In genomic region chr22:30262917-30263741, GRCh38 we compare ENCODE assay signal across 8 cellular contexts. TPM values are rescaled to one million over a fixed set of nuclear protein-coding genes. Genes with fewer than 3 reads are reported as not detected.
DNase-seq lines count a peak whose midpoint lies in the region; ATAC-seq and TF ChIP-seq lines count a peak whose summit lies in the region.

No MANE protein-coding gene starts in this region.

- H3K14ac ChIP-seq in H9 (ENCODE audit: insufficient read depth, low read length) = peak overlapping the region; percentile 25; the same call in 1 of the 2 replicates

- DNase-seq in AG09319 (ENCODE audit: extremely low read depth, low read depth) = no peak
- peak; percentile 86 for DNase-seq in H9
- peak; percentile 84 for DNase-seq in OCI-M1 (lab: John Stamatoyannopoulos, UW)
- DNase-seq in activated T-cell treated with anti-CD3 and anti-CD28 coated beads, Interleukin-2, amount 50 U/mL, for 24 hours = peak; percentile 87
- peak; percentile 57 to 65 for DNase-seq in fibroblast of lung (ENCODE audit: low read depth in 2 of 2)
- DNase-seq in neural progenitor cell (ENCODE audit: low spot score) = peak; percentile 89

- H3K79me1 ChIP-seq in H9 (ENCODE audit: insufficient read depth, low read depth, low read length, poor library complexity, severe bottlenecking) = no peaks in the 10 kb centered on the region

- no peak overlapping the region for H3T11ph ChIP-seq in H9 (ENCODE audit: low read length)

- no peaks in the 10 kb centered on the region for H3K9me3 Mint-ChIP-seq in H9
- no peaks in the 10 kb centered on the region for H3K9me3 Mint-ChIP-seq in activated T-cell treated with anti-CD3 and anti-CD28 coated beads, Interleukin-2, amount 50 U/mL, for 24 hours
- no peaks in the 10 kb centered on the region for H3K9me3 Mint-ChIP-seq in neural progenitor cell

- H4K91ac ChIP-seq in H9 (ENCODE audit: insufficient read length, low read depth, low read length) = no peak overlapping the region

- H3K4me3 Mint-ChIP-seq in H9 = no peak overlapping the region
- H3K4me3 Mint-ChIP-seq in activated T-cell treated with anti-CD3 and anti-CD28 coated beads, Interleukin-2, amount 50 U/mL, for 24 hours = peak overlapping the region; percentile 77
- peak overlapping the region; percentile 33 for H3K4me3 Mint-ChIP-seq in neural progenitor cell

- no peak overlapping the region for H2BK20ac ChIP-seq in H9 (ENCODE audit: low read depth, low read length, poor library complexity, severe bottlenecking)

- no peaks in the 10 kb centered on the region; the same call in 1 of the 2 replicates for H3K27me3 ChIP-seq in H9 (ENCODE audit: insufficient read depth, low read length)
- no peaks in the 10 kb centered on the region for H3K27me3 ChIP-seq in fibroblast of lung (ENCODE audit: control insufficient read depth, insufficient read depth, low read length)
- peaks cover 4% of the 10 kb centered on the region for H3K27me3 ChIP-seq in neural progenitor cell
- H3K27me3 ChIP-seq in subcutaneous abdominal adipose tissue (ENCODE audit: control insufficient read depth in 5 of 5, insufficient read depth in 4 of 5, low read length in 5 of 5) = peaks cover 0 to 9% (median 4%) of the 10 kb centered on the region in 5 donors

- no peak overlapping the region for H2BK15ac ChIP-seq in H9 (ENCODE audit: low read depth, low read length)

- H3K27ac Mint-ChIP-seq in H9 = no peak overlapping the region
- peak overlapping the region; percentile 79 for H3K27ac Mint-ChIP-seq in activated T-cell treated with anti-CD3 and anti-CD28 coated beads, Interleukin-2, amount 50 U/mL, for 24 hours
- H3K27ac Mint-ChIP-seq in neural progenitor cell = no peak overlapping the region

- no peak overlapping the region for H3K4ac ChIP-seq in H9 (ENCODE audit: low read depth, low read length)

- H4K8ac ChIP-seq in H9 (replicated peaks; ENCODE audit: insufficient read length, low read depth, low read length) = no peak overlapping the region

- no peak overlapping the region for H3K18ac ChIP-seq in H9 (ENCODE audit: insufficient read length, low read depth, low read length)

- TF ChIP-seq CTCF in AG09319 (IDR thresholded peaks at IDR 0.05; ENCODE audit: low read depth, low read length) (peak; percentile 92), H9 (conservative IDR thresholded peaks at IDR 0.05) (peak; percentile 99), fibroblast of lung (conservative IDR thresholded peaks at IDR 0.05 in 1 of 2, IDR thresholded peaks at IDR 0.05 in 1 of 2; ENCODE audit: low read depth in 1 of 2, low read length in 2 of 2) (peak; percentile 88 to 92), neural progenitor cell (IDR thresholded peaks at IDR 0.05) (peak; percentile 92)

- H3K27me3 Mint-ChIP-seq in H9 (ENCODE audit: low read depth) = peaks cover 15% of the 10 kb centered on the region
- H3K27me3 Mint-ChIP-seq in activated T-cell treated with anti-CD3 and anti-CD28 coated beads, Interleukin-2, amount 50 U/mL, for 24 hours = no peaks in the 10 kb centered on the region
- H3K27me3 Mint-ChIP-seq in neural progenitor cell (ENCODE audit: insufficient read depth, low read depth) = peaks cover 15% of the 10 kb centered on the region

- H2BK12ac ChIP-seq in H9 (ENCODE audit: insufficient read length, low read depth, low read length) = no peak overlapping the region

- H2BK120ac ChIP-seq in H9 (ENCODE audit: low read depth, low read length, poor library complexity, severe bottlenecking) = no peak overlapping the region

- H3K4me1 Mint-ChIP-seq in H9 (peaks cover 7 to 19% of the 10 kb centered on the region in 2 experiments), neural progenitor cell (peaks cover 17% of the 10 kb centered on the region)
- peaks cover 47% of the 10 kb centered on the region for H3K4me1 Mint-ChIP-seq in activated T-cell treated with anti-CD3 and anti-CD28 coated beads, Interleukin-2, amount 50 U/mL, for 24 hours (ENCODE audit: low read depth)

- peak overlapping the region; percentile 13 for H3K4me2 ChIP-seq in H9 (ENCODE audit: insufficient read depth, insufficient read length, low read length)
- H3K4me2 ChIP-seq in fibroblast of lung (ENCODE audit: extremely low read depth, insufficient read depth, low read length) = peak overlapping the region; percentile 88
- peak overlapping the region; percentile 39 for H3K4me2 ChIP-seq in neural progenitor cell

- H3K9me3 ChIP-seq in H9 (ENCODE audit: control insufficient read depth, low read depth, low read length) (no peaks in the 10 kb centered on the region), fibroblast of lung (ENCODE audit: control insufficient read depth, insufficient read depth, low read depth, low read length) (no peaks in the 10 kb centered on the region), neural progenitor cell (ENCODE audit: low read depth) (no peaks in the 10 kb centered on the region), subcutaneous abdominal adipose tissue (ENCODE audit: control insufficient read depth in 5 of 5, low read length in 5 of 5) (no peaks in the 10 kb centered on the region)

- no peak overlapping the region for H2AK5ac ChIP-seq in H9 (ENCODE audit: insufficient read length, low read length)

- H2AFZ ChIP-seq in H9 (ENCODE audit: low read length) (peak overlapping the region; percentile 58), fibroblast of lung (ENCODE audit: low read length) (peak overlapping the region; percentile 88), neural progenitor cell (replicated peaks) (peak overlapping the region; percentile 82)

- H4K5ac ChIP-seq in H9 (ENCODE audit: insufficient read length, low read depth, low read length) = no peak overlapping the region

- H4K20me1 ChIP-seq in H9 (ENCODE audit: control insufficient read depth, insufficient read depth, insufficient read length) (no peaks in the 10 kb centered on the region), fibroblast of lung (ENCODE audit: control insufficient read depth, extremely low read depth, insufficient read depth, low read length) (no peaks in the 10 kb centered on the region), neural progenitor cell (ENCODE audit: low read depth) (no peaks in the 10 kb centered on the region)

- H3K9ac ChIP-seq in H9 (ENCODE audit: extremely low read depth, insufficient read length, low read length) = no peak overlapping the region
- H3K9ac ChIP-seq in fibroblast of lung (ENCODE audit: insufficient read depth, low read length) = no peak overlapping the region
- H3K9ac ChIP-seq in neural progenitor cell = no peak overlapping the region
- H3K9ac ChIP-seq in subcutaneous abdominal adipose tissue (ENCODE audit: low read length in 5 of 5) = peak overlapping the region in 1 of 5 donors; percentile 25

- H3K4me3 ChIP-seq in fibroblast of lung (replicated peaks in 1 of 4; ENCODE audit: control extremely low read depth in 1 of 4, insufficient read depth in 1 of 4, low read depth in 3 of 4, low read length in 4 of 4) (peak overlapping the region in 1 of 4 experiments; percentile 24), neural progenitor cell (no peak overlapping the region), subcutaneous abdominal adipose tissue (ENCODE audit: low read depth in 1 of 5, low read length in 5 of 5) (peak overlapping the region in 3 of 5 donors; percentile 32 to 48 (median 32))

- H3K27ac ChIP-seq in H9 (ENCODE audit: insufficient read length, low read depth, low read length) (no peak overlapping the region), fibroblast of lung (ENCODE audit: insufficient read depth, low read length) (no peak overlapping the region), neural progenitor cell (no peak overlapping the region), subcutaneous abdominal adipose tissue (ENCODE audit: low read depth, low read length) (no peak overlapping the region)

- no peak for ATAC-seq in HG03095 (IDR thresholded peaks at IDR 0.05; ENCODE audit: unreplicated experiment)

- H2BK5ac ChIP-seq in H9 (ENCODE audit: insufficient read length, low read length) = no peak overlapping the region

- no CpG with 5 or more reads among the region's 27 CpGs for WGBS in H9 (ENCODE audit: extremely low coverage, insufficient read length, low lambda C conversion rate)

- H3K56ac ChIP-seq in H9 (ENCODE audit: insufficient read length, low read depth, low read length) = no peak overlapping the region

- H3K79me2 ChIP-seq in H9 (ENCODE audit: insufficient read depth, low read length) (no peaks in the 10 kb centered on the region), fibroblast of lung (ENCODE audit: control insufficient read depth, insufficient read depth, low read length) (no peaks in the 10 kb centered on the region), neural progenitor cell (ENCODE audit: low read depth) (no peaks in the 10 kb centered on the region)

- no peaks in the 10 kb centered on the region for H3K4me1 ChIP-seq in H9 (ENCODE audit: insufficient read depth, low read length)
- no peaks in the 10 kb centered on the region for H3K4me1 ChIP-seq in fibroblast of lung (ENCODE audit: control insufficient read depth, extremely low read depth, insufficient read depth, low read length)
- peaks cover under 1% of the 10 kb centered on the region for H3K4me1 ChIP-seq in neural progenitor cell
- H3K4me1 ChIP-seq in subcutaneous abdominal adipose tissue (ENCODE audit: control insufficient read depth in 5 of 5, insufficient read depth in 5 of 5, low read length in 5 of 5) = peaks cover 0 to 43% (median 7%) of the 10 kb centered on the region in 5 donors

- no peak overlapping the region for H3K23ac ChIP-seq in H9 (ENCODE audit: insufficient read length, low read depth, low read length)

- H3K36me3 Mint-ChIP-seq in H9 (ENCODE audit: insufficient read depth in 1 of 3, low read depth in 3 of 3) (no peaks in the 10 kb centered on the region), neural progenitor cell (no peaks in the 10 kb centered on the region)
- H3K36me3 Mint-ChIP-seq in activated T-cell treated with anti-CD3 and anti-CD28 coated beads, Interleukin-2, amount 50 U/mL, for 24 hours (ENCODE audit: low read depth) = peaks cover 58% of the 10 kb centered on the region

- no peaks in the 10 kb centered on the region for H3F3A ChIP-seq in neural progenitor cell (ENCODE audit: low read depth)

- H3K36me3 ChIP-seq in fibroblast of lung (ENCODE audit: control insufficient read depth, insufficient read depth, low read length) = no peaks in the 10 kb centered on the region
- H3K36me3 ChIP-seq in neural progenitor cell = no peaks in the 10 kb centered on the region
- no peaks in the 10 kb centered on the region for H3K36me3 ChIP-seq in subcutaneous abdominal adipose tissue (ENCODE audit: control insufficient read depth in 5 of 5, insufficient read depth in 5 of 5, low read length in 5 of 5)

- H3K23me2 ChIP-seq in H9 (ENCODE audit: insufficient read length, low read depth, low read length, poor library complexity, severe bottlenecking) = no peaks in the 10 kb centered on the region

RNA-seq across cellular contexts. Expression of gene OSM, which starts 3.5 kb away (rescaled TPM):
- not detected in 2 replicates for total RNA-seq in H9 (2021)
- not detected in 2 replicates for total RNA-seq in fibroblast of lung
- polyA plus RNA-seq in fibroblast of lung = not detected in 2 replicates
- polyA plus RNA-seq in fibroblast of lung (2012) = not detected in 2 replicates
- polyA minus RNA-seq in fibroblast of lung (ENCODE audit: low replicate concordance) = not detected in 2 replicates
- not detected in 2 replicates for total RNA-seq in neural progenitor cell (ENCODE audit: low replicate concordance)

RNA-seq across cellular contexts. Expression of gene LIF, which starts 16.6 kb away (rescaled TPM):
- 4.3 and 6.1 TPM in 2 replicates for total RNA-seq in H9 (2021)
- total RNA-seq in fibroblast of lung = 3.6 and 11.2 TPM in 2 replicates
- 4.5 and 19.6 TPM in 2 replicates for polyA plus RNA-seq in fibroblast of lung
- polyA plus RNA-seq in fibroblast of lung (2012) = 7.1 and 25.1 TPM in 2 replicates
- polyA minus RNA-seq in fibroblast of lung (ENCODE audit: low replicate concordance) = 40.6 and 97.7 TPM in 2 replicates
- 0.21 and 0.50 TPM in 2 replicates for total RNA-seq in neural progenitor cell (ENCODE audit: low replicate concordance)

RNA-seq across cellular contexts. Expression of gene CASTOR1, which starts 26.2 kb away (rescaled TPM):
- total RNA-seq in H9 (2021) = 8.8 and 11.0 TPM in 2 replicates
- total RNA-seq in fibroblast of lung = 5.0 and 5.6 TPM in 2 replicates
- polyA plus RNA-seq in fibroblast of lung = 2.7 and 3.4 TPM in 2 replicates
- 4.5 and 4.7 TPM in 2 replicates for polyA plus RNA-seq in fibroblast of lung (2012)
- 4.6 and 5.5 TPM in 2 replicates for polyA minus RNA-seq in fibroblast of lung (ENCODE audit: low replicate concordance)
- 6.2 and 23.1 TPM in 2 replicates for total RNA-seq in neural progenitor cell (ENCODE audit: low replicate concordance)

Comparison
In these comparisons a context has a peak if more than half of its experiments do, and no peak if none do; other contexts are left out.
1. H3K4me2 ChIP-seq: peak in every context shown above with its lines; median percentile 88 in fibroblast of lung; 39 in neural progenitor cell; 13 in H9.
2. H3K4me3 Mint-ChIP-seq: peak in activated T-cell treated with anti-CD3 and anti-CD28 coated beads, Interleukin-2, amount 50 U/mL, for 24 hours (single experiment) and neural progenitor cell (single experiment); none in H9 (0 of 2).
3. Peak in every context shown above with its lines, with median percentiles within 50 percentile points of each other: CTCF ChIP-seq and H2AFZ ChIP-seq.